8 cellular contexts compared by ENCODE assay signal in the genomic region with DNA sequence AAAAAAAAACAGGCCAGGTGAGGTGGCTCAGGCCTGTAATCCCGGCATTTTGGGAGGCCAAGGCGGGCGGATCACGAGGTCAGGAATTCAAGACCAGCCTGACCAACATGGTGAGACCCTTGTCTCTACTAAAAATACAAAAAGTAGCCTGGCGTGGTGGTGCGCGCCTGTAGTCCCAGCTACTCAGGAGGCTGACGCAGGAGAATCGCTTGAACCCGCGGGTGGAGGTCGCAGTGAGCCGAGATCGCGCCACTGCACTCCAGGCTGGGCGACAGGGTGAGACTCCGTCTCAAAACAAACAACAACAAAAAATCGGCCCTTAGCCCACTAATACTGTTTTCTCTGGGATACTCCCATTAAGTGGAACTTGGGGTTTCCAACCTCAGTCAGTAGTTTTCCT. TPM values are rescaled to one million over a fixed set of nuclear protein-coding genes. Genes with fewer than 3 reads are reported as not detected.
DNase-seq lines count a peak whose midpoint lies in the region; ATAC-seq and TF ChIP-seq lines count a peak whose summit lies in the region.
"Not testable (repeated sequence)": the region's sequence is repeated elsewhere in the genome, so short reads cannot be mapped to it uniquely, and the experiment has no call there.

No MANE protein-coding gene starts in this region.

- not testable (repeated sequence) for H3K9me2 ChIP-seq in neural cell (ENCODE audit: insufficient read depth, low read length)

- H3K9ac ChIP-seq in iPS-18a (ENCODE audit: low read length); neural cell (ENCODE audit: low read length): not testable (repeated sequence)

- H3K9me3 ChIP-seq in HEK293 (ENCODE audit: control insufficient read depth, insufficient read depth, low read depth, low read length); SJSA1 (replicated peaks); iPS-18a (ENCODE audit: control insufficient read depth, low read depth, low read length); neural cell (ENCODE audit: low read length): not testable (repeated sequence)

- H3K79me2 ChIP-seq in neural cell (replicated peaks; ENCODE audit: insufficient read depth, low read length) = peaks cover 12% of the 10 kb centered on the region

- CTCF ChIA-PET in HEK293 (lab: Yijun Ruan, JAX) = interaction anchor here (0.6 to 4.6 kb wide), 3 partner anchors 23 to 126 kb away, joined by 3 to 27 read pairs (median 3); a partner anchor contains a TSS
- CTCF ChIA-PET in activated naive CD4-positive, alpha-beta T cell treated with anti-CD3 and anti-CD28 coated beads, Interleukin-2, amount 10 ng/mL, durations not matched to agents 7 days and 5 days (lab: Charles Lee) = interaction anchor here (1.0 to 1.1 kb wide), 2 partner anchors 125 to 127 kb away, joined by 3 to 6 read pairs; a partner anchor contains a TSS

- H3K4me1 ChIP-seq in HEK293 (ENCODE audit: control insufficient read depth, insufficient read depth, low read length); SJSA1 (replicated peaks); iPS-18a (ENCODE audit: control insufficient read depth, low read depth, low read length): not testable (repeated sequence)

- H3K4me2 ChIP-seq in neural cell (ENCODE audit: low read length) = peak overlapping the region; percentile 56

- not testable (repeated sequence) for H4K20me1 ChIP-seq in neural cell (ENCODE audit: insufficient read depth)

- H3K27ac Mint-ChIP-seq in activated naive CD4-positive, alpha-beta T cell treated with anti-CD3 and anti-CD28 coated beads, Interleukin-2, amount 10 ng/mL, durations not matched to agents 7 days and 5 days; stimulated activated naive CD8-positive, alpha-beta T cell treated with anti-CD3 and anti-CD28 coated beads, Interleukin-15, amount 100 ng/mL, for 72 hours: not testable (repeated sequence)
- peak overlapping the region; percentile 98 for H3K27ac Mint-ChIP-seq in effector memory CD8-positive, alpha-beta T cell

- not testable (repeated sequence) for TF ChIP-seq EP300 in neural cell (conservative IDR thresholded peaks at IDR 0.05; ENCODE audit: poor library complexity, severe bottlenecking)

- peaks cover 25% of the 10 kb centered on the region for H3K36me3 Mint-ChIP-seq in activated naive CD4-positive, alpha-beta T cell treated with anti-CD3 and anti-CD28 coated beads, Interleukin-2, amount 10 ng/mL, durations not matched to agents 7 days and 5 days
- H3K36me3 Mint-ChIP-seq in effector memory CD8-positive, alpha-beta T cell (ENCODE audit: insufficient read depth) = peaks cover 14% of the 10 kb centered on the region

- not testable (repeated sequence) for TF ChIP-seq RAD21 in neural cell (conservative IDR thresholded peaks at IDR 0.05)

- not testable (repeated sequence) for H3K27ac ChIP-seq in HEK293 (ENCODE audit: extremely low read depth, low read depth, low read length); SJSA1; iPS-18a (ENCODE audit: low read length); neural cell (ENCODE audit: low read length)

- peaks cover 44% of the 10 kb centered on the region for H3K4me1 Mint-ChIP-seq in activated naive CD4-positive, alpha-beta T cell treated with anti-CD3 and anti-CD28 coated beads, Interleukin-2, amount 10 ng/mL, durations not matched to agents 7 days and 5 days
- peaks cover 22 to 26% of the 10 kb centered on the region in 2 donors for H3K4me1 Mint-ChIP-seq in effector memory CD8-positive, alpha-beta T cell (ENCODE audit: low read depth in 2 of 2)
- peaks cover 24% of the 10 kb centered on the region for H3K4me1 Mint-ChIP-seq in stimulated activated naive CD8-positive, alpha-beta T cell treated with anti-CD3 and anti-CD28 coated beads, Interleukin-15, amount 100 ng/mL, for 72 hours

- ATAC-seq in effector memory CD8-positive, alpha-beta T cell (replicated peaks); stimulated activated naive CD8-positive, alpha-beta T cell treated with anti-CD3 and anti-CD28 coated beads, Interleukin-15, amount 100 ng/mL, for 72 hours: not testable (repeated sequence)

- H3K4me3 ChIP-seq in AG10803 (ENCODE audit: low read length) = peak overlapping the region; percentile 86
- peak overlapping the region; percentile 94 for H3K4me3 ChIP-seq in HEK293 (ENCODE audit: low read depth, low read length)
- H3K4me3 ChIP-seq in SJSA1 = peak overlapping the region; percentile 75
- peak overlapping the region; percentile 91 for H3K4me3 ChIP-seq in iPS-18a (ENCODE audit: low read length)
- peak overlapping the region; percentile 92 for H3K4me3 ChIP-seq in neural cell (ENCODE audit: low read length)

- H3K27me3 ChIP-seq in SJSA1 (replicated peaks); iPS-18a (ENCODE audit: control insufficient read depth, insufficient read depth, low read length); neural cell (ENCODE audit: insufficient read depth, low read depth, low read length): not testable (repeated sequence)

- H3K9me3 Mint-ChIP-seq in activated naive CD4-positive, alpha-beta T cell treated with anti-CD3 and anti-CD28 coated beads, Interleukin-2, amount 10 ng/mL, durations not matched to agents 7 days and 5 days; effector memory CD8-positive, alpha-beta T cell; stimulated activated naive CD8-positive, alpha-beta T cell treated with anti-CD3 and anti-CD28 coated beads, Interleukin-15, amount 100 ng/mL, for 72 hours: not testable (repeated sequence)

- peaks cover 12% of the 10 kb centered on the region for H3K27me3 Mint-ChIP-seq in activated naive CD4-positive, alpha-beta T cell treated with anti-CD3 and anti-CD28 coated beads, Interleukin-2, amount 10 ng/mL, durations not matched to agents 7 days and 5 days
- not testable (repeated sequence) for H3K27me3 Mint-ChIP-seq in effector memory CD8-positive, alpha-beta T cell; stimulated activated naive CD8-positive, alpha-beta T cell treated with anti-CD3 and anti-CD28 coated beads, Interleukin-15, amount 100 ng/mL, for 72 hours

- H3F3A ChIP-seq in neural cell (ENCODE audit: insufficient read depth, low read length, poor library complexity, severe bottlenecking) = not testable (repeated sequence)

- H3K36me3 ChIP-seq in HEK293 (ENCODE audit: control insufficient read depth in 2 of 2, insufficient read depth in 1 of 2, low read length in 2 of 2) = peaks cover 16 to 65% of the 10 kb centered on the region in 2 experiments
- H3K36me3 ChIP-seq in SJSA1 = peaks cover 50% of the 10 kb centered on the region
- peaks cover 25% of the 10 kb centered on the region for H3K36me3 ChIP-seq in iPS-18a (ENCODE audit: control insufficient read depth, low read depth, low read length)
- not testable (repeated sequence) for H3K36me3 ChIP-seq in neural cell (ENCODE audit: insufficient read depth, low read length)

- peak overlapping the region; percentile 97 for H3K4me3 Mint-ChIP-seq in activated naive CD4-positive, alpha-beta T cell treated with anti-CD3 and anti-CD28 coated beads, Interleukin-2, amount 10 ng/mL, durations not matched to agents 7 days and 5 days
- peak overlapping the region; percentile 97 to 98 for H3K4me3 Mint-ChIP-seq in effector memory CD8-positive, alpha-beta T cell
- H3K4me3 Mint-ChIP-seq in stimulated activated naive CD8-positive, alpha-beta T cell treated with anti-CD3 and anti-CD28 coated beads, Interleukin-15, amount 100 ng/mL, for 72 hours = peak overlapping the region; percentile 96 to 99

- TF ChIP-seq CTCF in AG10803 (conservative IDR thresholded peaks at IDR 0.05; ENCODE audit: low read length); HEK293 (tag by site-specific recombination; IDR thresholded peaks at IDR 0.05); neural cell (IDR thresholded peaks at IDR 0.05; ENCODE audit: poor library complexity, severe bottlenecking): not testable (repeated sequence)

- DNase-seq in AG10803 (ENCODE audit: low read depth); SJSA1 (ENCODE audit: low read depth in 1 of 2, low spot score in 2 of 2); activated naive CD4-positive, alpha-beta T cell treated with anti-CD3 and anti-CD28 coated beads, Interleukin-2, amount 10 ng/mL, durations not matched to agents 7 days and 5 days; effector memory CD8-positive, alpha-beta T cell; stimulated activated naive CD8-positive, alpha-beta T cell treated with anti-CD3 and anti-CD28 coated beads, Interleukin-15, amount 100 ng/mL, for 72 hours: not testable (repeated sequence)

- POLR2A ChIA-PET in HEK293 (lab: Yijun Ruan, JAX) = interaction anchor here (1.6 kb wide), 1 partner anchor 126 kb away, joined by 4 read pairs; a partner anchor contains a TSS

- H2AFZ ChIP-seq in neural cell (ENCODE audit: low read depth, low read length) = not testable (repeated sequence)

RNA-seq across cellular contexts. Expression of a gene that starts 1.1 kb away (rescaled TPM):
- 51.1 and 65.3 TPM in 2 replicates for total RNA-seq in SJSA1 (2014; rRNA removed; shearing (Covaris generic))
- 30.6 and 198 TPM in 2 replicates for polyA plus RNA-seq in neural cell
- 31.4 and 32.0 TPM in 2 replicates for polyA minus RNA-seq in neural cell

RNA-seq across cellular contexts. Expression of a gene that starts 1.2 kb away (rescaled TPM):
- total RNA-seq in SJSA1 (2014; rRNA removed; shearing (Covaris generic)) = 0.60 and 1.7 TPM in 2 replicates
- polyA plus RNA-seq in neural cell = 6.3 and 6.6 TPM in 2 replicates
- 5.4 and 6.0 TPM in 2 replicates for polyA minus RNA-seq in neural cell
